18 cellular contexts compared by ENCODE assay signal in genomic region chr6:95545691-95546090, GRCh38. TPM values are rescaled to one million over a fixed set of nuclear protein-coding genes. Genes with fewer than 3 reads are reported as not detected.
DNase-seq lines count a peak whose midpoint lies in the region; ATAC-seq, FAIRE-seq and TF ChIP-seq lines count a peak whose summit lies in the region.
"Had no signal": no experiment of that assay in that cellular context is flagged by ENCODE, and none has a peak within 500 bp of the region (broad histone marks: within the 10 kb centered on the region; RNA-seq: fewer than 3 reads in every experiment).

No MANE protein-coding gene starts in this region.

- peak overlapping the region; percentile 60; the same call in 1 of the 2 replicates for H3K27ac ChIP-seq in C4-2B

- intact Hi-C loops in left ventricle myocardium superior (cut with micrococcal nuclease), result no loop called here

- ATAC-seq in left ventricle myocardium superior (peak; percentile 36), GM21825 (IDR thresholded peaks at IDR 0.05; ENCODE audit: unreplicated experiment) (no peak)
- ATAC-seq: left lung; natural killer cell treated with Interleukin-12 subunit alpha and Interleukin-12 subunit beta and Interleukin-15 and Interleukin-18, amount 100 ng/mL, for 72 hours; WTC11 had no signal

- FAIRE-seq in urothelium cell line (lab: Jason Lieb, UNC), result no peak
- FAIRE-seq: colon had no signal

- TF ChIP-seq CTCF in C4-2B (conservative IDR thresholded peaks at IDR 0.05), result no peak

- DNase-seq in LHCN-M2 (ENCODE audit: low read depth), result peak; percentile 1
- DNase-seq in SK-N-DZ (ENCODE audit: low spot score), result peak; percentile 4
- no peak for DNase-seq in left ventricle myocardium superior
- DNase-seq in superior temporal gyrus (ENCODE audit: extremely low spot score), result no peak
- no peak for DNase-seq in hepatic stellate cell (ENCODE audit: low spot score)
- DNase-seq in urothelium cell line (ENCODE audit: low spot score), result no peak
- DNase-seq: activated CD4-positive, alpha-beta T cell treated with anti-CD3 and anti-CD28 coated beads, Interleukin-2, amount 50 U/mL, for 48 hours; activated CD8-positive, alpha-beta memory T cell treated with anti-CD3 and anti-CD28 coated beads, Interleukin-2, amount 50 U/mL, for 48 hours; IMR-90; left lung; midbrain; posterior cingulate gyrus; RPMI8226 had no signal

RNA-seq across cellular contexts. Expression of gene MANEA, which starts 31.6 kb away (rescaled TPM):
- total RNA-seq in LHCN-M2 (2014; rRNA removed) (16.7 and 20.9 TPM in 2 replicates), left ventricle myocardium superior (4.3 TPM)
- polyA plus RNA-seq in LHCN-M2 (2012), result 2.3 TPM
- 10.0 and 11.9 TPM in 2 replicates for polyA plus RNA-seq in SK-N-DZ (2014; cell fraction: cytosol; rRNA removed)
- 4.7 and 6.9 TPM in 2 replicates for polyA plus RNA-seq in SK-N-DZ (2014; cell fraction: nucleus; rRNA removed)

Comparison
In these comparisons a context has a peak if more than half of its experiments do, and no peak if none do; other contexts are left out.
1. DNase-seq: peak in LHCN-M2 (single experiment) and SK-N-DZ (single experiment); none in left ventricle myocardium superior (single experiment), superior temporal gyrus (single experiment), hepatic stellate cell (single experiment) and urothelium cell line (single experiment).